ENCODE assay signal across 8 cellular contexts in the genomic region with DNA sequence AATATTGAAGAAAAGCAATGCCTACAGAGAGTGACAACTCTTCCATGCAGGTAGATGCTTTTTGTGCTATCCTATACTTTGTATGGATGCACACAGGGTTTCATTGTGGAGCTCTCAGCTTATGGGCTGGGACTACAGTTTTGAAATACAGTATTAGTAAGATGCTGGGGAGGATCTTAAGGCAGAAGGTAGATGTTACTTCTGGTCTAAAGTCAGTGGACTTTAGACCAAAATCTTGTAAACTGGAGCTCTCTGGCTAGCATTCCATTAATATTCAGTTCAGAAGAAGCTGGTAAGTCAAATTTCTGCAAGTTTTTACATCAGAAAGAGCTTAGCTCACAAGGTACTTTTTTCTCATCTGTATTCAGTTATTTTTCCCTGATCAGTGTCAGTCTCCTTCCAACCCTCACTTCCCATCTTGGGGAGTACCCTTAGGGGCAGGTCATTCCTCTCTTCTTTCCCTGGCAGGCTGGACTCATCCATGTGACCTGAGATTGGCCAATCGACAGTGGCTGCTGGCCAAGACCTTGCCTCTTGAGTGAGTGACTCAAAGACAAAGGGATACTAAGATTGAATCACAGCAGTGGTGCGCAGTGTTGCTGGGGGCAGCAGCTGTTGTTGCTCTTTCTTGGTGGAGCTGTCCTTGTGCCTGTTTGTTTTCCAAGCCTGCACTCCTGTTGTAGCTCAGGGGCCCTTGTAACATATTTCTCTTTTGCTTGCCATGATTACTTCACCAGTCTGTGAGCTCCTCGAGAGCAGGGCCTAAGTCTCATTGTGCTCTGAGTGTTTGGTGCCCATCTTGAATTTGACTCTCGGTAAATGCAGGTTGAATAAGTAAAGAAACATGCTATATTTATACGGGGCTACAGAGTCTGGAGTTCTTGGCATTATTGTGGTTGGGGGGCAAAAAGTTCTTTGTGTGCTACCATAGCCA. TPM values are rescaled to one million over a fixed set of nuclear protein-coding genes. Genes with fewer than 3 reads are reported as not detected.
DNase-seq lines count a peak whose midpoint lies in the region; ATAC-seq, FAIRE-seq and TF ChIP-seq lines count a peak whose summit lies in the region.

No MANE protein-coding gene starts in this region.

- peaks cover 2% of the 10 kb centered on the region for H3K36me3 Mint-ChIP-seq in IgD-negative memory B cell

- H3K9me3 ChIP-seq in K562 (replicated peaks; ENCODE audit: control insufficient read depth, insufficient read depth, low read depth, low read length) = no peaks in the 10 kb centered on the region

- POLR2A ChIA-PET in K562 (lab: Yijun Ruan, JAX) = interaction anchor here (0.6 to 2.6 kb wide), 6 partner anchors 9 to 34 kb away, joined by 3 to 32 read pairs (median 4); a partner anchor contains a TSS

- WGBS in K562 (ENCODE audit: insufficient coverage, low coverage, missing lambda C conversion rate) = 49% methylated on average over 5 of the region's 5 CpGs

- BruUV-seq in K562 (replicated peaks; lab: Mats Ljungman, UMichigan) = no TSS peak

- peak; percentile 56 for FAIRE-seq in K562 (lab: Jason Lieb, UNC)

- peaks cover 19% of the 10 kb centered on the region for H3K79me2 ChIP-seq in K562 (ENCODE audit: control insufficient read depth, insufficient read depth, low read length)

- peaks cover 16 to 28% of the 10 kb centered on the region in 2 experiments for H3K4me1 ChIP-seq in K562 (replicated peaks in 1 of 2; ENCODE audit: control insufficient read depth in 2 of 2, insufficient read depth in 2 of 2, low read length in 2 of 2)

- DNase-seq in Caki2 (ENCODE audit: low read depth) = peak; percentile 92
- DNase-seq in SK-N-DZ (ENCODE audit: low spot score) = peak; percentile 97
- peak; percentile 51 to 69 (median 60) for DNase-seq in K562 (ENCODE audit: extremely low read depth in 1 of 4, low spot score in 3 of 4)
- peak; percentile 93 for DNase-seq in iPS DF 19.7 (ENCODE audit: low read depth, low spot score)
- DNase-seq in renal cortical epithelial cell (ENCODE audit: low read depth) = peak; percentile 96

- H3K27me3 Mint-ChIP-seq in IgD-negative memory B cell = no peaks in the 10 kb centered on the region

- no peak for TF ChIP-seq POLR2A in K562 (conservative IDR thresholded peaks at IDR 0.05)

- H3K9ac ChIP-seq in K562 (ENCODE audit: insufficient read depth in 1 of 2, low read depth in 2 of 2, low read length in 2 of 2) = no peak overlapping the region

- peak overlapping the region; percentile 98 for H2AFZ ChIP-seq in K562 (ENCODE audit: low read depth, low read length)

- ATAC-seq in K562 (peak; percentile 16; the same call in 1 of the 3 replicates), GM19023 (IDR thresholded peaks at IDR 0.05; ENCODE audit: unreplicated experiment) (no peak), HG03196 (IDR thresholded peaks at IDR 0.05; ENCODE audit: unreplicated experiment) (no peak)

- intact Hi-C loops in K562 (cut with micrococcal nuclease) = no loop called here

- CTCF ChIA-PET in K562 (lab: Yijun Ruan, JAX; ENCODE audit: low intra/inter-chr PET ratio) = no interaction called here

- no peaks in the 10 kb centered on the region for H3K36me3 ChIP-seq in K562 (ENCODE audit: control insufficient read depth, insufficient read depth, low read length)

- no peak overlapping the region for H3K4me3 ChIP-seq in K562

- no peak for TF ChIP-seq RAD21 in K562 (CRISPR knock-in tag; conservative IDR thresholded peaks at IDR 0.05 in 1 of 2, IDR thresholded peaks at IDR 0.05 in 1 of 2)

- no peak overlapping the region for H3K27ac ChIP-seq in K562 (ENCODE audit: extremely low read depth, low read depth, low read length)

- in situ Hi-C loops in Caki2 (cut with HindIII; ENCODE audit: low pct_unique_long_range_greater_than_20kb, low sequenced_read_pairs) = no loop called here
- in situ Hi-C loops in K562 (cut with MboI) = no loop called here

- H3K9me3 Mint-ChIP-seq in IgD-negative memory B cell = no peaks in the 10 kb centered on the region

- peaks cover 33 to 49% (median 39%) of the 10 kb centered on the region in 3 donors for H3K4me1 Mint-ChIP-seq in IgD-negative memory B cell

- H4K20me1 ChIP-seq in K562 (replicated peaks; ENCODE audit: control insufficient read depth, insufficient read depth, low read length) = no peaks in the 10 kb centered on the region

- H3K4me2 ChIP-seq in K562 (ENCODE audit: insufficient read depth, low read length) = no peak overlapping the region

- TF ChIP-seq CTCF in K562 (IDR thresholded peaks at IDR 0.05 in 2 of 3, conservative IDR thresholded peaks at IDR 0.05 in 1 of 3; ENCODE audit: insufficient read depth in 2 of 3, low read depth in 1 of 3, low read length in 3 of 3) = no peak

- peak overlapping the region; percentile 93 to 99 (median 96) for H3K27ac Mint-ChIP-seq in IgD-negative memory B cell

- H3K9me1 ChIP-seq in K562 (ENCODE audit: control insufficient read depth, insufficient read depth, low read length) = no peaks in the 10 kb centered on the region

- H3K27me3 ChIP-seq in K562 (ENCODE audit: control insufficient read depth in 2 of 2, insufficient read depth in 2 of 2, low read length in 2 of 2) = no peaks in the 10 kb centered on the region

- TF ChIP-seq EP300 in K562 (IDR thresholded peaks at IDR 0.05; ENCODE audit: low read length) = no peak

- H3K4me3 Mint-ChIP-seq in IgD-negative memory B cell = peak overlapping the region; percentile 26 to 92 (median 86)

TF ChIP-seq in K562, 482 proteins besides CTCF, POLR2A, EP300 and RAD21 (continues in another document):
- TF ChIP-seq ZC3H11A (IDR thresholded peaks at IDR 0.05; ENCODE audit: low read depth, low read length) (no peak), GATA2 (CRISPR knock-in tag; IDR thresholded peaks at IDR 0.05) (no peak), JUND (IDR thresholded peaks at IDR 0.05; ENCODE audit: borderline replicate concordance, low read depth, low read length) (no peak), JUND (tag; IDR thresholded peaks at IDR 0.05; ENCODE audit: borderline replicate concordance, low read depth, low read length) (peak; percentile 23; the same call in 1 of the 3 replicates)
- TF ChIP-seq, protein P1, sequence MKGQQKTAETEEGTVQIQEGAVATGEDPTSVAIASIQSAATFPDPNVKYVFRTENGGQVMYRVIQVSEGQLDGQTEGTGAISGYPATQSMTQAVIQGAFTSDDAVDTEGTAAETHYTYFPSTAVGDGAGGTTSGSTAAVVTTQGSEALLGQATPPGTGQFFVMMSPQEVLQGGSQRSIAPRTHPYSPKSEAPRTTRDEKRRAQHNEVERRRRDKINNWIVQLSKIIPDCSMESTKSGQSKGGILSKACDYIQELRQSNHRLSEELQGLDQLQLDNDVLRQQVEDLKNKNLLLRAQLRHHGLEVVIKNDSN (CRISPR knock-in tag; IDR thresholded peaks at IDR 0.05) = peak; percentile 78

RNA-seq across cellular contexts. Expression of a gene that starts 2.8 kb away (rescaled TPM):
- 31.1 and 66.9 TPM in 2 replicates for total RNA-seq in Caki2 (2014; rRNA removed; shearing (Covaris generic); ENCODE audit: low replicate concordance)
- polyA plus RNA-seq in IgD-negative memory B cell (107 TPM), K562 (2011; rRNA removed) (35.7 and 49.9 TPM in 2 replicates), K562 (2014; fragmentation: Illumina TruSeq; extraction: Trizol) (70.7 and 75.0 TPM in 2 replicates), K562 (2014; fragmentation: Nextera tagmentation; extraction: Ambion mirVana) (100 to 1,000 TPM; 178 to 196 TPM), K562 (2014; rRNA removed) (83.3 and 86.9 TPM in 2 replicates)
- 35.2 and 44.3 TPM in 2 replicates for polyA plus RNA-seq in SK-N-DZ (2014; cell fraction: cytosol; rRNA removed)
- 37.9 and 84.0 TPM in 2 replicates for polyA plus RNA-seq in SK-N-DZ (2014; cell fraction: nucleus; rRNA removed)
- total RNA-seq in K562 (2011; cell fraction: chromatin; rRNA removed; ENCODE audit: low replicate concordance) = 82.3 and 150 TPM in 2 replicates
- 62.7 and 66.5 TPM in 2 replicates for total RNA-seq in K562 (2011; cell fraction: nucleolus; rRNA removed)
- 101 and 125 TPM in 2 replicates for total RNA-seq in K562 (2011; cell fraction: nucleoplasm; rRNA removed)
- total RNA-seq in K562 (2014; rRNA removed) (54.2 and 60.3 TPM in 2 replicates), K562 (2014; rRNA removed; fragmentation: Illumina TruSeq; extraction: Trizol) (77.2 and 85.9 TPM in 2 replicates), K562 (2015; rRNA removed; fragmentation: Illumina TruSeq; extraction: Trizol) (63.2 and 66.1 TPM in 2 replicates), K562 (2021) (49.9 and 55.1 TPM in 2 replicates), renal cortical epithelial cell (20.0 and 58.4 TPM in 2 replicates)
- polyA plus RNA-seq in K562 (2011; cell fraction: cytosol; rRNA removed) = 31.1 and 34.8 TPM in 2 replicates
- polyA plus RNA-seq in K562 (2011; cell fraction: nucleus; rRNA removed) = 30.2 and 32.2 TPM in 2 replicates
- polyA plus RNA-seq in K562 (2012) = 43.2 and 96.3 TPM in 2 replicates
- 59.5 and 68.3 TPM in 2 replicates for polyA minus RNA-seq in K562 (2011; rRNA and poly(A)+ RNA removed)
- 24.5 and 25.3 TPM in 2 replicates for polyA minus RNA-seq in K562 (2011; cell fraction: cytosol; rRNA and poly(A)+ RNA removed)
- polyA minus RNA-seq in K562 (2011; cell fraction: nucleus; rRNA and poly(A)+ RNA removed) = 17.8 and 39.2 TPM in 2 replicates

RNA-seq across cellular contexts. Expression of a gene that starts 26.9 kb away (rescaled TPM):
- total RNA-seq in Caki2 (2014; rRNA removed; shearing (Covaris generic); ENCODE audit: low replicate concordance) = 129 and 143 TPM in 2 replicates
- polyA plus RNA-seq in IgD-negative memory B cell (191 TPM), K562 (2011; rRNA removed) (187 and 191 TPM in 2 replicates), K562 (2014; fragmentation: Illumina TruSeq; extraction: Trizol) (213 and 218 TPM in 2 replicates), K562 (2014; fragmentation: Nextera tagmentation; extraction: Ambion mirVana) (100 to 1,000 TPM; 143 to 198 TPM), K562 (2014; rRNA removed) (212 and 228 TPM in 2 replicates)
- polyA plus RNA-seq in SK-N-DZ (2014; cell fraction: cytosol; rRNA removed) = 409 and 443 TPM in 2 replicates
- 2,022 and 2,099 TPM in 2 replicates for polyA plus RNA-seq in SK-N-DZ (2014; cell fraction: nucleus; rRNA removed)
- total RNA-seq in K562 (2011; cell fraction: chromatin; rRNA removed; ENCODE audit: low replicate concordance) = 377 and 1,084 TPM in 2 replicates
- total RNA-seq in K562 (2011; cell fraction: nucleolus; rRNA removed) = 154 and 218 TPM in 2 replicates
- 345 and 673 TPM in 2 replicates for total RNA-seq in K562 (2011; cell fraction: nucleoplasm; rRNA removed)
- total RNA-seq in K562 (2014; rRNA removed) (241 and 314 TPM in 2 replicates), K562 (2014; rRNA removed; fragmentation: Illumina TruSeq; extraction: Trizol) (305 and 330 TPM in 2 replicates), K562 (2015; rRNA removed; fragmentation: Illumina TruSeq; extraction: Trizol) (297 and 319 TPM in 2 replicates), K562 (2021) (241 and 250 TPM in 2 replicates), renal cortical epithelial cell (182 and 322 TPM in 2 replicates)
- 33.0 and 80.4 TPM in 2 replicates for polyA plus RNA-seq in K562 (2011; cell fraction: cytosol; rRNA removed)
- 662 and 820 TPM in 2 replicates for polyA plus RNA-seq in K562 (2011; cell fraction: nucleus; rRNA removed)
- 185 and 194 TPM in 2 replicates for polyA plus RNA-seq in K562 (2012)
- polyA minus RNA-seq in K562 (2011; rRNA and poly(A)+ RNA removed) = 178 and 203 TPM in 2 replicates
- polyA minus RNA-seq in K562 (2011; cell fraction: cytosol; rRNA and poly(A)+ RNA removed) = 67.8 and 77.2 TPM in 2 replicates
- 241 and 336 TPM in 2 replicates for polyA minus RNA-seq in K562 (2011; cell fraction: nucleus; rRNA and poly(A)+ RNA removed)
